Comparison of ENCODE assay signal across 9 cellular contexts in the genomic region with DNA sequence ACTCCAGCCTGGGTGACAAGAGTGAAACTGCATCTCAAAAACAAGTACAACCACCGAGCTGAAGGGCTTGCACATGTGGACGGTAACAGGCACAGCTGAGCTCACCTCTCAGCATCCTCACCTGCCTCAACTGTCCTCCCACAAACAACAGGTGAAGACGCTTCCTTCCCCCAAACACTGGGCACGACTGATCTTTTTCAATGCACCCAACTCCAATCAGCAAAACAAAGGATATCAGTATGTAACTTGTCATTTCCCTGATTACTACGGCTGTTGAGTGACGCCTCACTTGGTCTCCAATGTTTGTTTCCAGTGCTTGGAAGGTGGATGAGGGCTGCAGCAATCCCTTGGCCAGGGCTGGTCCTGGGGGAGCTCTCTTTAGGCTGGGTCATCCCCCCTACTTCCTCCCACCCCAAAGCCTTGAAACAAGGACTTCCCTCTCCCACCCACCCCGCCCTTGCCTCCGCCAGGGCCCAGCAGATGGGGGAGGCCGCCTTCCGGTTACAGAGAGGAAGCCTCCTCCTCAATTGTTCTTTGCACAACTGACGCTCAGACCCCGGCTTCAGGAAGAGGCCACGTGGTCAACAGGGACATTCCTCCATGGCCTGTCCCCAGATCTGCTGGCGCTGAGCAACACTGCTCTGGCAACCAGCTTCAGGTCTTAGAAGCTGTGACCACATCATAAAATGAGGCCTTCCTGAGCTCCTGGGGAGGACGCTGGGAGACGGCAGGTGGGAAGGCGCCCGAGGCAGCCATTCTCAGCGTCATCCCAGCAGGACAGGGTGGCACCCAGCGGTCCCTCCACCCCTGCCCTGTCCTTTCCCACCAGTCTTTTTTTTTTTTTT. TPM values are rescaled to one million over a fixed set of nuclear protein-coding genes. Genes with fewer than 3 reads are reported as not detected.
DNase-seq lines count a peak whose midpoint lies in the region; ATAC-seq, FAIRE-seq and TF ChIP-seq lines count a peak whose summit lies in the region.
"Had no signal": no experiment of that assay in that cellular context is flagged by ENCODE, and none has a peak within 500 bp of the region (broad histone marks: within the 10 kb centered on the region; RNA-seq: fewer than 3 reads in every experiment).

No MANE protein-coding gene starts in this region.

- H3K36me3 ChIP-seq in DND-41 (ENCODE audit: insufficient read depth, low read length), result peaks cover 52% of the 10 kb centered on the region

- H4K20me1 ChIP-seq in DND-41 (ENCODE audit: insufficient read depth, low read length), result peaks cover 25% of the 10 kb centered on the region

- peak overlapping the region in 1 of 2 experiments; percentile 54; a peak in 2 of 4 replicates for H3K4me3 ChIP-seq in DND-41 (ENCODE audit: low read depth in 1 of 2, low read length in 2 of 2)
- peak overlapping the region in 12 of 59 donors; percentile 0 to 79 (median 10) for H3K4me3 ChIP-seq in dorsolateral prefrontal cortex

- H3K27me3 ChIP-seq in DND-41 (ENCODE audit: insufficient read depth, low read length, poor library complexity), result no peaks in the 10 kb centered on the region
- no peaks in the 10 kb centered on the region for H3K27me3 ChIP-seq in dorsolateral prefrontal cortex

- intact Hi-C loops in dorsolateral prefrontal cortex (cut with DNase I), result no loop called here

- DNase-seq in DND-41 (peak; percentile 79), OCI-M1 (lab: John Stamatoyannopoulos, UW) (peak; percentile 66), dorsolateral prefrontal cortex (no peak), nephron progenitor cell (no peak), NCI-H345 treated with DMSO at 0.1 percent for 48 hours (lab: John Stamatoyannopoulos, UW; ENCODE audit: unreplicated experiment) (no peak), D721Med (ENCODE audit: insufficient read length, low spot score) (no peak)

- peaks cover 82% of the 10 kb centered on the region for H3K4me1 ChIP-seq in DND-41 (ENCODE audit: insufficient read depth, low read length)

- no peak overlapping the region for H3K27ac Mint-ChIP-seq in nephron
- no peak overlapping the region for H3K27ac Mint-ChIP-seq in nephron progenitor cell

- no peaks in the 10 kb centered on the region for H3K9me3 Mint-ChIP-seq in nephron
- no peaks in the 10 kb centered on the region for H3K9me3 Mint-ChIP-seq in nephron progenitor cell

- H2AFZ ChIP-seq in DND-41 (ENCODE audit: low read depth, low read length), result peak overlapping the region; percentile 49; the same call in 1 of the 2 replicates

- ATAC-seq in DND-41 (ENCODE audit: insufficient read depth, low read depth) (peak; percentile 51), HG03354 (IDR thresholded peaks at IDR 0.05; ENCODE audit: poor library complexity, severe bottlenecking, unreplicated experiment) (no peak)

- H3K27ac ChIP-seq in DND-41 (ENCODE audit: low read length) (peak overlapping the region; percentile 94), dorsolateral prefrontal cortex (peak overlapping the region in 53 of 59 donors; percentile 8 to 91 (median 72))

- peaks cover 98% of the 10 kb centered on the region for H3K79me2 ChIP-seq in DND-41 (ENCODE audit: insufficient read depth, low read length)

- H3K4me1 Mint-ChIP-seq in nephron (peaks cover 25% of the 10 kb centered on the region), nephron progenitor cell (peaks cover 70% of the 10 kb centered on the region)

- H3K27me3 Mint-ChIP-seq in nephron (ENCODE audit: low read depth), result peaks cover 24% of the 10 kb centered on the region
- peaks cover 28% of the 10 kb centered on the region for H3K27me3 Mint-ChIP-seq in nephron progenitor cell (ENCODE audit: low read depth, poor library complexity)

- H3K4me3 Mint-ChIP-seq in nephron (peak overlapping the region in 2 of 3 experiments; percentile 0 to 56), nephron progenitor cell (no peak overlapping the region)

- TF ChIP-seq CTCF in DND-41 (IDR thresholded peaks at IDR 0.05; ENCODE audit: borderline replicate concordance, extremely low read depth, low read length, poor library complexity, severe bottlenecking) (no peak), dorsolateral prefrontal cortex (IDR thresholded peaks at IDR 0.05 in 54 of 56, conservative IDR thresholded peaks at IDR 0.05 in 2 of 56; ENCODE audit: low read depth in 1 of 56, partially characterized antibody in 56 of 56) (no peak), nephron (IDR thresholded peaks at IDR 0.05; ENCODE audit: unreplicated experiment in 3 of 3) (no peak), nephron progenitor cell (IDR thresholded peaks at IDR 0.05) (no peak), D721Med (IDR thresholded peaks at IDR 0.05; ENCODE audit: insufficient read depth, missing control alignments) (no peak)

- H3K36me3 Mint-ChIP-seq in nephron (ENCODE audit: low read depth), result no peaks in the 10 kb centered on the region
- H3K36me3 Mint-ChIP-seq in nephron progenitor cell (ENCODE audit: low read depth), result no peaks in the 10 kb centered on the region

- H3K9ac ChIP-seq in DND-41 (ENCODE audit: low read depth, low read length), result peak overlapping the region; percentile 80

- FAIRE-seq in D721Med (lab: Jason Lieb, UNC), result no peak
- FAIRE-seq: islet of Langerhans had no signal

- H3K9me3 ChIP-seq in DND-41 (ENCODE audit: insufficient read depth, low read length, severe bottlenecking), result no peaks in the 10 kb centered on the region

- H3K4me2 ChIP-seq in DND-41 (ENCODE audit: insufficient read depth, low read length), result peak overlapping the region; percentile 86

RNA-seq across cellular contexts. Expression of a gene that starts 5.9 kb away (rescaled TPM):
- total RNA-seq in dorsolateral prefrontal cortex, result 10 to 100 TPM in 89 of 120 experiments, 1 to 10 TPM in 31; 6.0 to 19.9 (median 11.3) TPM

RNA-seq across cellular contexts. Expression of a gene that starts 19.1 kb away (rescaled TPM):
- 10 to 100 TPM; 16.2 to 32.0 (median 24.6) TPM for total RNA-seq in dorsolateral prefrontal cortex

Comparison
In these comparisons a context has a peak if more than half of its experiments do, and no peak if none do; other contexts are left out.
1. DNase-seq: peak in DND-41 (single experiment) and OCI-M1 (single experiment); none in dorsolateral prefrontal cortex (0 of 10), nephron progenitor cell (single experiment), NCI-H345 treated with DMSO at 0.1 percent for 48 hours (single experiment) and D721Med (single experiment).